ENCODE assay signal across 8 cellular contexts in the genomic region with DNA sequence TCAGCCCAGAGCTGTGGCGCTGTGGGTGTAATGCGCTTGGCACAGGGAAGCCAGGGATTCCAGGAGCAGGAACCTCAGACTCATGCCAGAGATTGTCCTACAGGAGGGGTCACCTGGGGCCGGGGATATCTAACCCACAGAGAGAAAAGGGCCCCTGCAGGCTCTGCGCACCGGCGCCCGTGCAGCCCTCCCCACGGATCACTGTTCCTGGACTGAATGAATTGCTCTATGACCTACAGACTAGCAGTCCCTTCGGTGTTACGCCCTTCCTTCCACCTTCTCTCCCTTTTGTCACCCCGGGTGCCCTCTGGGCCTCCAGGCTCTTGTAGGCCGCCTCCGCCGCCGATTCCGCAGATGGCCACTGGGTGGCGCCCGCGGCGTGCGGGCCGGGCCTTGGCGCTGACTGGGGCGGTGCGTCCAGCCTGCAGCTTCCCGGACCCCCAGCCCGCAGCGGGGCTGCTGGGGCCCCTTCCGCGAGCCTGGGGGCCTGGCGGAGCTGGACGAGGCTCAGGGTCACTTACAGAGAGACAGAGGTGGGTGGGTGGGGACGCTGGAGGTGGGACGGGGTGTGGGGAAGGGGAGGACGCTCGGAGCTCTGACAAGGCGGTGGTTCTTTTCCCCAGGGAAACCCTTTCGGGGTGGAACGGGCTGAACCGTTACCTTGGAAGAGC.
DNase-seq lines count a peak whose midpoint lies in the region; ATAC-seq and TF ChIP-seq lines count a peak whose summit lies in the region.

No MANE protein-coding gene starts in this region.

- peak overlapping the region; percentile 95 for H3K4me2 ChIP-seq in smooth muscle cell

- H3K27me3 ChIP-seq in MG63: peaks cover 5% of the 10 kb centered on the region
- H3K27me3 ChIP-seq in smooth muscle cell (ENCODE audit: low read depth): peaks cover 23% of the 10 kb centered on the region

- H4K20me1 ChIP-seq in smooth muscle cell (ENCODE audit: low read depth): no peaks in the 10 kb centered on the region

- no peak overlapping the region for H3K27ac ChIP-seq in smooth muscle cell (ENCODE audit: low read depth)

- no peaks in the 10 kb centered on the region for H3K79me2 ChIP-seq in smooth muscle cell (ENCODE audit: low read depth)

- DNase-seq in CD1c-positive myeloid dendritic cell (ENCODE audit: extremely low spot score): peak; percentile 76
- peak; percentile 50 for DNase-seq in MG63
- peak; percentile 67 for DNase-seq in T-helper 9 cell
- DNase-seq in astrocyte of the cerebellum (ENCODE audit: low read depth): no peak
- peak; percentile 39 for DNase-seq in smooth muscle cell (lab: John Stamatoyannopoulos, UW; ENCODE audit: unreplicated experiment)

- H3K4me3 ChIP-seq in MG63: no peak overlapping the region
- H3K4me3 ChIP-seq in astrocyte of the cerebellum (ENCODE audit: low read depth, low read length): peak overlapping the region; percentile 32
- H3K4me3 ChIP-seq in iPS-18c (ENCODE audit: insufficient read depth, low read depth, low read length): peak overlapping the region; percentile 50; the same call in 1 of the 2 replicates
- peak overlapping the region; percentile 56 for H3K4me3 ChIP-seq in smooth muscle cell

- no peaks in the 10 kb centered on the region for H3K36me3 ChIP-seq in MG63
- no peaks in the 10 kb centered on the region for H3K36me3 ChIP-seq in smooth muscle cell (ENCODE audit: low read depth)

- H3K4me1 ChIP-seq in smooth muscle cell (ENCODE audit: low read depth): no peaks in the 10 kb centered on the region

- H3F3A ChIP-seq in smooth muscle cell (ENCODE audit: low read depth): no peaks in the 10 kb centered on the region

- in situ Hi-C loops in astrocyte of the cerebellum (cut with HindIII; ENCODE audit: low sequenced_read_pairs): no loop called here

- peak overlapping the region; percentile 76 for H2AFZ ChIP-seq in smooth muscle cell (ENCODE audit: low read depth)

- H3K9ac ChIP-seq in smooth muscle cell (ENCODE audit: low read depth): no peak overlapping the region

- ATAC-seq in GM19397 (IDR thresholded peaks at IDR 0.05; ENCODE audit: unreplicated experiment) (peak; percentile 79), HG02610 (IDR thresholded peaks at IDR 0.05; ENCODE audit: unreplicated experiment) (no peak)

- H3K9me3 ChIP-seq in MG63: no peaks in the 10 kb centered on the region
- H3K9me3 ChIP-seq in iPS-18c (ENCODE audit: control insufficient read depth, insufficient read depth, low read length): no peaks in the 10 kb centered on the region
- no peaks in the 10 kb centered on the region for H3K9me3 ChIP-seq in smooth muscle cell (replicated peaks; ENCODE audit: low read depth)

- TF ChIP-seq CTCF in astrocyte of the cerebellum (IDR thresholded peaks at IDR 0.05; ENCODE audit: low read depth, low read length, missing control alignments): peak; percentile 99
- peak; percentile 100 for TF ChIP-seq CTCF in smooth muscle cell (IDR thresholded peaks at IDR 0.05; ENCODE audit: borderline replicate concordance, insufficient read depth, poor library complexity, severe bottlenecking)

- WGBS in smooth muscle cell (ENCODE audit: low lambda C conversion rate): 10% methylated on average over 35 of the region's 40 CpGs
